ENCODE assay signal across 22 cellular contexts in the genomic region with DNA sequence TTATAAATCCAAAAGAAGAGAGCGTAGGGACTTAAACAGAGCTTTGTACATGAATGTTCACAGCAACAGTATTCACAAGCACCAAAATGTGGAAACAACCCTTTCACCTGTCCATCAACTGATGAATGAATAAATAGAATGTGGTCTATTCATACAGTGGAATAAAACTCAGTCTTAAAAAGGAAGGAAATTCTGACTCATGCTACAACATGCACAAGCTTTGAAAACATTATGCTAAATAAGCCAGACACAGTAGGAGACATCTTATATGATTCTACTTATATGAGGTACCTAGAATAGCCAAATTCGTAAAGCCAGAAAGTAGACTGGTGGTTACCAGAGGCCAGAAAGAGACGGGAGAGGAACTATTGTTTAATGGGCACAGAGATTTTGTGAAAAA.
"Had no signal": no experiment of that assay in that cellular context is flagged by ENCODE, and none has a peak within 500 bp of the region (broad histone marks: within the 10 kb centered on the region; RNA-seq: fewer than 3 reads in every experiment).

No MANE protein-coding gene starts in this region.

- H3K27me3 ChIP-seq: neural progenitor cell, sigmoid colon, transverse colon had no signal

- H2AFZ ChIP-seq: neural progenitor cell had no signal

- H3K9ac ChIP-seq: neural progenitor cell had no signal

- H3K27ac ChIP-seq: coronary artery, epithelial cell of prostate, lower lobe of right lung, neural progenitor cell, sigmoid colon, transverse colon had no signal

- H3K36me3 Mint-ChIP-seq: neural progenitor cell; stimulated activated memory B cell treated with anti-CD40 and anti-IgM and Interleukin-4, amounts not matched to agents 10 μg/mL and 1 μg/mL and 100 μg/mL, for 72 hours had no signal

- H3K36me3 ChIP-seq: lower lobe of right lung, neural progenitor cell, sigmoid colon, transverse colon had no signal

- H3K4me2 ChIP-seq: neural progenitor cell, smooth muscle cell had no signal

- H3K4me3 ChIP-seq: coronary artery, lower lobe of right lung, neural progenitor cell, sigmoid colon, smooth muscle cell, transverse colon had no signal

- DNase-seq: activated CD4-positive, alpha-beta T cell treated with anti-CD3 and anti-CD28 coated beads, Interleukin-2, amount 50 U/mL, for 4 hours; activated CD8-positive, alpha-beta memory T cell treated with anti-CD3 and anti-CD28 coated beads for 24 hours; activated CD8-positive, alpha-beta memory T cell treated with anti-CD3 and anti-CD28 coated beads, Interleukin-2, amount 50 U/mL, for 4 hours; activated T-cell treated with anti-CD3 and anti-CD28 coated beads, Interleukin-2, amount 50 U/mL, for 24 hours; cerebellar nuclear complex; endodermal cell; foreskin fibroblast; kidney; lower lobe of right lung; naive thymus-derived CD8-positive, alpha-beta T cell; retina; stimulated activated CD4-positive, alpha-beta T cell treated with anti-CD3 and anti-CD28 coated beads, Interleukin-15, amount 100 ng/mL, for 24 hours; transverse colon had no signal

- H3K4me3 Mint-ChIP-seq: activated T-cell treated with anti-CD3 and anti-CD28 coated beads, Interleukin-2, amount 50 U/mL, for 24 hours; activated T-helper 17 cell treated with anti-CD3 and anti-CD28 coated beads, Interleukin-2, amount 50 U/mL, for 72 hours; endodermal cell; mesothelial cell of epicardium; naive thymus-derived CD8-positive, alpha-beta T cell; neural progenitor cell; stimulated activated memory B cell treated with anti-CD40 and anti-IgM and Interleukin-4, amounts not matched to agents 10 μg/mL and 1 μg/mL and 100 μg/mL, for 72 hours had no signal

- H3K27ac Mint-ChIP-seq: activated naive CD4-positive, alpha-beta T cell treated with anti-CD3 and anti-CD28 coated beads, Interleukin-2, amount 50 U/mL, for 72 hours; activated T-cell treated with anti-CD3 and anti-CD28 coated beads, Interleukin-2, amount 50 U/mL, for 24 hours; activated T-helper 17 cell treated with anti-CD3 and anti-CD28 coated beads, Interleukin-2, amount 50 U/mL, for 72 hours; endodermal cell; mesothelial cell of epicardium; naive thymus-derived CD8-positive, alpha-beta T cell; neural progenitor cell; stimulated activated memory B cell treated with anti-CD40 and anti-IgM and Interleukin-4, amounts not matched to agents 10 μg/mL and 1 μg/mL and 100 μg/mL, for 72 hours had no signal

- H3K4me1 ChIP-seq: lower lobe of right lung, neural progenitor cell, sigmoid colon had no signal

- H3K4me1 Mint-ChIP-seq: activated T-helper 17 cell treated with anti-CD3 and anti-CD28 coated beads, Interleukin-2, amount 50 U/mL, for 72 hours; mesothelial cell of epicardium; naive thymus-derived CD8-positive, alpha-beta T cell; neural progenitor cell; stimulated activated memory B cell treated with anti-CD40 and anti-IgM and Interleukin-4, amounts not matched to agents 10 μg/mL and 1 μg/mL and 100 μg/mL, for 72 hours had no signal
